32 cellular contexts compared by ENCODE assay signal in genomic region chr1:71644997-71645396, GRCh38.
"Had no signal": no experiment of that assay in that cellular context is flagged by ENCODE, and none has a peak within 500 bp of the region (broad histone marks: within the 10 kb centered on the region; RNA-seq: fewer than 3 reads in every experiment).

No MANE protein-coding gene starts in this region.

- H3K27me3 ChIP-seq: adrenal gland, body of pancreas, brain microvascular endothelial cell, breast epithelium, colonic mucosa had no signal

- ATAC-seq: activated CD8-positive, alpha-beta T cell treated with anti-CD3 and anti-CD28 coated beads for 36 hours; activated naive CD4-positive, alpha-beta T cell treated with anti-CD3 and anti-CD28 coated beads, Interleukin-2, amount 50 U/mL, for 72 hours; activated T-cell treated with anti-CD3 and anti-CD28 coated beads, Interleukin-2, amount 50 U/mL, for 4 hours; activated T-cell treated with anti-CD3 and anti-CD28 coated beads, Interleukin-2, amount 50 U/mL, for 72 hours; activated T-helper 17 cell treated with anti-CD3 and anti-CD28 coated beads, Interleukin-2, amount 50 U/mL, for 72 hours; body of pancreas had no signal

- H3K36me3 ChIP-seq: adrenal gland, brain microvascular endothelial cell, breast epithelium, colonic mucosa had no signal

- H3K4me3 ChIP-seq: adrenal gland, body of pancreas, breast epithelium, colonic mucosa had no signal

- DNase-seq: activated B cell treated with CpG ODN at 0.5 μM for 24 hours; activated CD4-positive, alpha-beta memory T cell treated with anti-CD3 and anti-CD28 coated beads for 36 hours; activated CD4-positive, alpha-beta T cell treated with anti-CD3 and anti-CD28 coated beads for 4 hours; activated CD4-positive, alpha-beta T cell treated with anti-CD3 and anti-CD28 coated beads, Interleukin-2, amount 10 ng/mL, durations not matched to agents 24 days and 14 days; activated CD4-positive, alpha-beta T cell treated with anti-CD3 and anti-CD28 coated beads, Interleukin-2, amount 50 U/mL, for 1 hour; activated CD4-positive, alpha-beta T cell treated with anti-CD3 and anti-CD28 coated beads, Interleukin-2, amount 50 U/mL, for 4 hours; activated CD4-positive, CD25-positive, alpha-beta regulatory T cell treated with anti-CD3 and anti-CD28 coated beads, Interleukin-2, amount 50 U/mL, for 72 hours; activated CD8-positive, alpha-beta memory T cell treated with anti-CD3 and anti-CD28 coated beads, Interleukin-2, amount 50 U/mL, for 4 hours; activated CD8-positive, alpha-beta T cell treated with anti-CD3 and anti-CD28 coated beads for 36 hours; activated effector memory CD4-positive, alpha-beta T cell treated with anti-CD3 and anti-CD28 coated beads, Interleukin-2, amount 50 U/mL, for 16 hours; activated gamma-delta T cell treated with Interleukin-2 at 50 U/mL for 16 hours; activated naive CD4-positive, alpha-beta T cell; activated naive CD4-positive, alpha-beta T cell treated with anti-CD3 and anti-CD28 coated beads for 36 hours; activated naive CD4-positive, alpha-beta T cell treated with anti-CD3 and anti-CD28 coated beads, Interleukin-2, amount 50 U/mL, for 16 hours; activated naive CD8-positive, alpha-beta T cell treated with anti-CD3 and anti-CD28 coated beads for 36 hours; activated T-cell treated with anti-CD3 and anti-CD28 coated beads for 4 hours; activated T-cell treated with anti-CD3 and anti-CD28 coated beads, Interleukin-2, amount 50 U/mL, for 1 hour; activated T-cell treated with anti-CD3 and anti-CD28 coated beads, Interleukin-2, amount 50 U/mL, for 4 hours; activated T-cell treated with anti-CD3 and anti-CD28 coated beads, Interleukin-2, amount 50 U/mL, for 72 hours; adrenal gland; amniotic stem cell; aorta; body of pancreas; brain microvascular endothelial cell; central memory CD4-positive, alpha-beta T cell; colonic mucosa; T-helper 2 cell; T-helper 9 cell had no signal

- H3K27ac ChIP-seq: adrenal gland, body of pancreas, brain microvascular endothelial cell, breast epithelium, colonic mucosa, VCaP had no signal

- H3K9me3 ChIP-seq: adrenal gland, body of pancreas, breast epithelium, colonic mucosa had no signal

- H3K4me1 ChIP-seq: adrenal gland, body of pancreas, breast epithelium, colonic mucosa had no signal
